ENCODE assay signal across 9 cellular contexts in the genomic region with DNA sequence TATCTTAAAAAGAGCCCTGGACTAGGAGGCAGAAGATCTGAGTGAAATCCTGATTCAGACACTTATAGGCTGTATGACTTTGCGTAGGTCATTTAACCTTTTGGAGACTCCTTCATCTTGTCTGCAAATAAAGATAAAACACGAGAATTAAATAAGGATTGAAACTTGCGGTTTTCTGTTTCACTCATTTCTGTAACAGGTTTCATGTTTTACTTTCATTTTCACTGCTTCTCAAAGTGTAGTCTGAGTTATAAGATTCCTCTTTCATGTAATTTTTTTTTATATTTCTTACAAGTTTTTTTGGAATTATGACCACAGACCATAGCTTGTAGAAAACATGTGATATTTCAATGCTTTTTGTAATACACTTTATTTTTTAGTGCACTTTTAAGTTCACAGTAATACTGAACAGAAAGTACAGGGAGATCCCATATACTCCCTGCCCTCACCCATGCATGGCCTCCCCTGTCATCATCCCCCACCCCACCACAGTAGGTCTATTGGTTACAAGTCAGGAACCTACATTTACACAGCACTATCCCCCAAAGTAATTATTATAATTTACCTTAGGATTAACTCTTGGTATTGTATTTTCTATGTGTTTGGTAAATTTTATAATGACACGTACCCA.
DNase-seq lines count a peak whose midpoint lies in the region; ATAC-seq, FAIRE-seq and TF ChIP-seq lines count a peak whose summit lies in the region.
"Had no signal": no experiment of that assay in that cellular context is flagged by ENCODE, and none has a peak within 500 bp of the region (broad histone marks: within the 10 kb centered on the region; RNA-seq: fewer than 3 reads in every experiment).

No MANE protein-coding gene starts in this region.

- H3K79me2 ChIP-seq in endothelial cell of umbilical vein (ENCODE audit: control insufficient read depth, insufficient read depth, low read length) = no peaks in the 10 kb centered on the region
- H3K79me2 ChIP-seq in neural progenitor cell (ENCODE audit: low read depth) = no peaks in the 10 kb centered on the region

- DNase-seq in activated naive CD4-positive, alpha-beta T cell treated with Interleukin-2 at 50 U/mL for 16 hours = peak; percentile 39
- DNase-seq in activated naive CD4-positive, alpha-beta T cell (lab: John Stamatoyannopoulos, UW) = no peak
- DNase-seq in Panc1 (ENCODE audit: low read depth, low spot score) (no peak), endothelial cell of umbilical vein (ENCODE audit: low read depth, low spot score) (peak; percentile 63), small intestine (peak; percentile 10), NCI-H524 (lab: John Stamatoyannopoulos, UW) (no peak), neural progenitor cell (ENCODE audit: low spot score) (no peak)

- H3K4me1 Mint-ChIP-seq in neural progenitor cell = peaks cover 13% of the 10 kb centered on the region

- H3K9me1 ChIP-seq in endothelial cell of umbilical vein (replicated peaks; ENCODE audit: control insufficient read depth, extremely low read depth, insufficient read depth, low read length) = no peaks in the 10 kb centered on the region

- H4K20me1 ChIP-seq in endothelial cell of umbilical vein (replicated peaks; ENCODE audit: control insufficient read depth, extremely low read depth, insufficient read depth, low read length) (no peaks in the 10 kb centered on the region), neural progenitor cell (ENCODE audit: low read depth) (no peaks in the 10 kb centered on the region)

- no peak for TF ChIP-seq CTCF in Panc1 (IDR thresholded peaks at IDR 0.05)
- no peak for TF ChIP-seq CTCF in endothelial cell of umbilical vein (IDR thresholded peaks at IDR 0.05; ENCODE audit: extremely low read depth in 1 of 2, insufficient read depth in 1 of 2, low read depth in 1 of 2, low read length in 2 of 2)
- TF ChIP-seq CTCF in neural progenitor cell (IDR thresholded peaks at IDR 0.05) = no peak

- ATAC-seq in HG02840 (IDR thresholded peaks at IDR 0.05; ENCODE audit: low FRiP score, unreplicated experiment) (peak; percentile 92), Panc1 (peak; percentile 83)

- H3K36me3 ChIP-seq in Panc1 (ENCODE audit: control insufficient read depth, insufficient read depth, low read length) (no peaks in the 10 kb centered on the region), endothelial cell of umbilical vein (ENCODE audit: control insufficient read depth in 2 of 2, extremely low read depth in 1 of 2, insufficient read depth in 2 of 2, low read length in 2 of 2) (no peaks in the 10 kb centered on the region), small intestine (ENCODE audit: control insufficient read depth in 2 of 2, insufficient read depth in 2 of 2, low read length in 2 of 2) (no peaks in the 10 kb centered on the region), neural progenitor cell (no peaks in the 10 kb centered on the region)

- no peaks in the 10 kb centered on the region for H3K9me3 ChIP-seq in Panc1 (ENCODE audit: control insufficient read depth, insufficient read depth, low read depth, low read length)
- no peaks in the 10 kb centered on the region for H3K9me3 ChIP-seq in endothelial cell of umbilical vein (replicated peaks; ENCODE audit: control insufficient read depth, insufficient read depth, low read length)
- H3K9me3 ChIP-seq in small intestine (ENCODE audit: control insufficient read depth, low read depth) = no peaks in the 10 kb centered on the region
- no peaks in the 10 kb centered on the region for H3K9me3 ChIP-seq in neural progenitor cell (ENCODE audit: low read depth)

- H3K4me3 Mint-ChIP-seq in neural progenitor cell = no peak overlapping the region

- no peaks in the 10 kb centered on the region for H3F3A ChIP-seq in neural progenitor cell (ENCODE audit: low read depth)

- intact Hi-C loops in Panc1 (cut with micrococcal nuclease; ENCODE audit: unreplicated experiment) = no loop called here
- intact Hi-C loops in endothelial cell of umbilical vein (cut with micrococcal nuclease) = no loop called here

- H3K4me2 ChIP-seq in endothelial cell of umbilical vein (ENCODE audit: insufficient read depth, low read length) (peak overlapping the region; percentile 91), neural progenitor cell (no peak overlapping the region)

- TF ChIP-seq POLR2A in endothelial cell of umbilical vein (IDR thresholded peaks at IDR 0.05; ENCODE audit: low read depth, low read length) = no peak

- H3K27ac Mint-ChIP-seq in neural progenitor cell = no peak overlapping the region

- H3K27ac ChIP-seq in Panc1 (ENCODE audit: low read length) (peak overlapping the region; percentile 82), endothelial cell of umbilical vein (ENCODE audit: insufficient read depth, low read depth, low read length) (peak overlapping the region; percentile 52), small intestine (ENCODE audit: low read depth in 1 of 2, low read length in 1 of 2) (no peak overlapping the region), neural progenitor cell (no peak overlapping the region)
- H3K27ac ChIP-seq: epithelial cell of prostate had no signal

- H3K27me3 ChIP-seq in Panc1 (ENCODE audit: control insufficient read depth, insufficient read depth, low read length) (no peaks in the 10 kb centered on the region), endothelial cell of umbilical vein (ENCODE audit: control insufficient read depth in 2 of 2, insufficient read depth in 2 of 2, low read length in 2 of 2) (no peaks in the 10 kb centered on the region), small intestine (ENCODE audit: control insufficient read depth in 2 of 2, insufficient read depth in 2 of 2, low read length in 2 of 2) (no peaks in the 10 kb centered on the region), neural progenitor cell (no peaks in the 10 kb centered on the region)

- FAIRE-seq in endothelial cell of umbilical vein (lab: Jason Lieb, UNC) (no peak), small intestine (lab: Jason Lieb, UNC) (no peak)

- POLR2A ChIA-PET in Panc1 (lab: Charles Lee) (no interaction called here), endothelial cell of umbilical vein (lab: Charles Lee) (no interaction called here)

- H3K9me3 Mint-ChIP-seq in neural progenitor cell = no peaks in the 10 kb centered on the region

- H2AFZ ChIP-seq in endothelial cell of umbilical vein (ENCODE audit: low read depth, low read length) = peak overlapping the region; percentile 28
- H2AFZ ChIP-seq in neural progenitor cell (replicated peaks) = no peak overlapping the region

- BruUV-seq in Panc1 (replicated peaks; lab: Mats Ljungman, UMichigan) (no TSS peak), endothelial cell of umbilical vein (replicated peaks; lab: Mats Ljungman, UMichigan) (no TSS peak)

- H3K27me3 Mint-ChIP-seq in neural progenitor cell (ENCODE audit: insufficient read depth, low read depth) = no peaks in the 10 kb centered on the region

- H3K4me1 ChIP-seq in Panc1 (ENCODE audit: control insufficient read depth, insufficient read depth, low read length) (peaks cover 14% of the 10 kb centered on the region), endothelial cell of umbilical vein (ENCODE audit: control insufficient read depth, extremely low read depth, insufficient read depth, low read length) (peaks cover 30% of the 10 kb centered on the region), small intestine (ENCODE audit: control insufficient read depth in 2 of 2, insufficient read depth in 1 of 2, low read depth in 1 of 2, low read length in 1 of 2) (no peaks in the 10 kb centered on the region), neural progenitor cell (no peaks in the 10 kb centered on the region)

- peak overlapping the region; percentile 13 to 56 for H3K4me3 ChIP-seq in Panc1 (ENCODE audit: low read depth in 2 of 2, low read length in 2 of 2)
- H3K4me3 ChIP-seq in endothelial cell of umbilical vein (replicated peaks in 1 of 3; ENCODE audit: insufficient read depth in 1 of 3, low read depth in 1 of 3, low read length in 3 of 3) = peak overlapping the region; percentile 6 to 53 (median 16)
- H3K4me3 ChIP-seq in small intestine (ENCODE audit: low read depth in 1 of 2, low read length in 2 of 2) = no peak overlapping the region
- H3K4me3 ChIP-seq in neural progenitor cell = no peak overlapping the region

- peak overlapping the region; percentile 68 for H3K9ac ChIP-seq in endothelial cell of umbilical vein (replicated peaks; ENCODE audit: extremely low read depth, insufficient read depth, low read length)
- no peak overlapping the region for H3K9ac ChIP-seq in neural progenitor cell

- WGBS in small intestine, 3 donors = 45 to 48% (median 47%) methylated on average over 4 of the region's 4 CpGs

- CTCF ChIA-PET in Panc1 (lab: Charles Lee) = no interaction called here
- CTCF ChIA-PET in endothelial cell of umbilical vein (lab: Charles Lee) = interaction anchor here (1.3 kb wide), 1 partner anchor 482 kb away, joined by 4 read pairs; no protein-coding TSS in a partner anchor

- no peaks in the 10 kb centered on the region for H3K36me3 Mint-ChIP-seq in neural progenitor cell

- dilution Hi-C loops in endothelial cell of umbilical vein (cut with MboI; ENCODE audit: extremely low pct_ligation_motif_present, low sequenced_read_pairs) = no loop called here

- in situ Hi-C loops in Panc1 (cut with HindIII; ENCODE audit: low pct_unique_long_range_greater_than_20kb, low sequenced_read_pairs) = no loop called here

TF ChIP-seq in endothelial cell of umbilical vein, 7 proteins besides CTCF, POLR2A, EP300 and RAD21:
- TF ChIP-seq POLR2AphosphoS5 (IDR thresholded peaks at IDR 0.05; ENCODE audit: insufficient read depth, low read depth, low read length) = no peak

Comparison
In these comparisons a context has a peak if more than half of its experiments do, and no peak if none do; other contexts are left out.
1. DNase-seq: peak in activated naive CD4-positive, alpha-beta T cell treated with Interleukin-2 at 50 U/mL for 16 hours (single experiment), endothelial cell of umbilical vein (single experiment) and small intestine (single experiment); none in activated naive CD4-positive, alpha-beta T cell (0 of 4), Panc1 (single experiment), NCI-H524 (0 of 2) and neural progenitor cell (single experiment).
2. H3K27ac ChIP-seq: peak in Panc1 (single experiment) and endothelial cell of umbilical vein (single experiment); none in small intestine (0 of 2) and neural progenitor cell (single experiment).
3. H3K4me3 ChIP-seq: peak in Panc1 (2 of 2) and endothelial cell of umbilical vein (3 of 3); none in small intestine (0 of 2) and neural progenitor cell (single experiment).